9 cellular contexts compared by ENCODE assay signal in the genomic region with DNA sequence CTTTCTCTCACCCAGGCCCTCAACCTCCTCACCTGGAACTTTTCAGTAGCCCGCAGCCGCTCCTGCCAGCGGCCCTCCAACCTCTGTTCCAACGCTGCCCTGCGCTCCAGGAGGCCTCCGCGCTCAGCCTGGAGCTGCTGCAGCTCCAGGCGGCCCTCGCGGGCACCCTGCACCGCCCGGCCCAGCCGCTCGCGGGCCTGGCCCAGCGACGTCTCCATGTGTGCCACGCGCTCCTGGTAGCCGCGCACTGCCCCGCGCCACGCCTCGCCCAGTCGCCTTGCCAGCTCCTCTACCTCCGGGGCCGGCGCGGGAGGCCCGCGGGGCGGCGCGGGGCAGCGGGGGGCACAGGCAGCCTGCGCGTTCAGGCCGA. TPM values are rescaled to one million over a fixed set of nuclear protein-coding genes. Genes with fewer than 3 reads are reported as not detected.
DNase-seq lines count a peak whose midpoint lies in the region; ATAC-seq and TF ChIP-seq lines count a peak whose summit lies in the region.
"Had no signal": no experiment of that assay in that cellular context is flagged by ENCODE, and none has a peak within 500 bp of the region (broad histone marks: within the 10 kb centered on the region; RNA-seq: fewer than 3 reads in every experiment).

No MANE protein-coding gene starts in this region.

- in situ Hi-C loops in ACHN (cut with HindIII; ENCODE audit: low pct_ligation_motif_present, low pct_unique_long_range_greater_than_20kb, low sequenced_read_pairs) = no loop called here

- no peak for TF ChIP-seq POLR2A in ovary (IDR thresholded peaks at IDR 0.05)

- H3K4me3 ChIP-seq in AG09309 (ENCODE audit: control insufficient read depth, low read depth, low read length) = peak overlapping the region; percentile 55
- H3K4me3 ChIP-seq in ovary = peak overlapping the region; percentile 37

- no peaks in the 10 kb centered on the region for H3K4me1 ChIP-seq in ovary (ENCODE audit: insufficient read depth)

- intact Hi-C loops in left cardiac atrium (cut with DNase I) (loop anchor here in 1 of 2 donors (5.0 kb wide), 1 partner anchor 49 kb away; no protein-coding TSS in a partner anchor), ovary (cut with DNase I) (no loop called here), sciatic nerve (cut with DNase I) (no loop called here)

- H3K36me3 ChIP-seq in ovary = no peaks in the 10 kb centered on the region

- no peaks in the 10 kb centered on the region for H3K9me3 ChIP-seq in ovary

- no peak for TF ChIP-seq EP300 in ovary (IDR thresholded peaks at IDR 0.05)

- no peak for TF ChIP-seq CTCF in AG09309 (IDR thresholded peaks at IDR 0.05; ENCODE audit: control insufficient read depth, insufficient read depth, low read depth, low read length, missing control alignments)
- TF ChIP-seq CTCF in ovary (IDR thresholded peaks at IDR 0.05) = no peak

- peaks cover 3% of the 10 kb centered on the region for H3K27me3 ChIP-seq in ovary

- H3K27ac ChIP-seq in angular gyrus (ENCODE audit: low read depth, low read length) = peak overlapping the region; percentile 11
- peak overlapping the region; percentile 33 to 52 for H3K27ac ChIP-seq in ovary

- WGBS in ovary, 3 donors = 4 to 8% (median 7%) methylated on average over 15 to 39 of the region's 39 CpGs

- no peak for DNase-seq in AG09309 (ENCODE audit: low read depth)
- DNase-seq in left cardiac atrium = no peak
- no peak for DNase-seq in ovary
- no peak for DNase-seq in AG08395 (ENCODE audit: low spot score)
- DNase-seq in ACHN = no peak
- no peak for DNase-seq in sciatic nerve (ENCODE audit: low spot score)
- DNase-seq: activated CD8-positive, alpha-beta memory T cell treated with anti-CD3 and anti-CD28 coated beads, Interleukin-2, amount 50 U/mL, for 48 hours had no signal

- ATAC-seq in left cardiac atrium (peak; percentile 19 to 33), GM18873 (IDR thresholded peaks at IDR 0.05; ENCODE audit: low FRiP score, unreplicated experiment) (no peak), sciatic nerve (no peak)

RNA-seq across cellular contexts. Expression of gene NES, which starts 0.8 kb away (rescaled TPM):
- total RNA-seq in left cardiac atrium (100 to 1,000 TPM; 224 to 240 TPM), ovary (10 to 100 TPM in 3 of 7 donors, 1 to 10 TPM in 4; 3.5 to 32.9 (median 9.8) TPM), sciatic nerve (126 TPM)
- polyA plus RNA-seq in ovary = 10 to 100 TPM; 13.5 to 31.7 TPM

RNA-seq across cellular contexts. Expression of gene CRABP2, which starts 28.9 kb away (rescaled TPM):
- total RNA-seq in left cardiac atrium (1 to 10 TPM; 1.5 TPM), ovary (10 to 100 TPM in 3 of 7 donors, 1 to 10 TPM in 4; 1.8 to 31.5 (median 5.5) TPM), sciatic nerve (40.0 TPM)
- 10 to 100 TPM in 1 of 2 donors, 1 to 10 TPM in 1; 1.4 to 22.9 TPM for polyA plus RNA-seq in ovary

RNA-seq across cellular contexts. Expression of gene BCAN, which starts 34.5 kb away (rescaled TPM):
- total RNA-seq in left cardiac atrium (under 1 TPM; 0.29 to 0.47 TPM), ovary (1 to 10 TPM in 2 of 7 donors, under 1 TPM in 2, not detected in 3; 0.20 to 2.2 (median 1.0) TPM), sciatic nerve (0.27 TPM)
- polyA plus RNA-seq in ovary = under 1 TPM; 0.11 to 0.43 TPM

RNA-seq across cellular contexts. Expression of gene METTL25B, which starts 51.8 kb away (rescaled TPM):
- 10 to 100 TPM; 14.6 to 20.5 TPM for total RNA-seq in left cardiac atrium
- 10 to 100 TPM; 22.4 to 39.6 (median 33.2) TPM for total RNA-seq in ovary
- polyA plus RNA-seq in ovary = 10 to 100 TPM; 18.1 to 33.2 TPM
- total RNA-seq in sciatic nerve = 35.9 TPM

RNA-seq across cellular contexts. Expression of gene ISG20L2, which starts 52.1 kb away (rescaled TPM):
- total RNA-seq in left cardiac atrium (10 to 100 TPM; 15.7 to 18.6 TPM), ovary (10 to 100 TPM; 11.7 to 33.8 (median 26.1) TPM), sciatic nerve (19.4 TPM)
- polyA plus RNA-seq in ovary = 10 to 100 TPM; 13.6 to 58.7 TPM

Comparison
In these comparisons a context has a peak if more than half of its experiments do, and no peak if none do; other contexts are left out.
1. ATAC-seq: peak in left cardiac atrium (2 of 2); none in GM18873 (single experiment) and sciatic nerve (single experiment).